ENCODE assay signal across 27 cellular contexts in the genomic region with DNA sequence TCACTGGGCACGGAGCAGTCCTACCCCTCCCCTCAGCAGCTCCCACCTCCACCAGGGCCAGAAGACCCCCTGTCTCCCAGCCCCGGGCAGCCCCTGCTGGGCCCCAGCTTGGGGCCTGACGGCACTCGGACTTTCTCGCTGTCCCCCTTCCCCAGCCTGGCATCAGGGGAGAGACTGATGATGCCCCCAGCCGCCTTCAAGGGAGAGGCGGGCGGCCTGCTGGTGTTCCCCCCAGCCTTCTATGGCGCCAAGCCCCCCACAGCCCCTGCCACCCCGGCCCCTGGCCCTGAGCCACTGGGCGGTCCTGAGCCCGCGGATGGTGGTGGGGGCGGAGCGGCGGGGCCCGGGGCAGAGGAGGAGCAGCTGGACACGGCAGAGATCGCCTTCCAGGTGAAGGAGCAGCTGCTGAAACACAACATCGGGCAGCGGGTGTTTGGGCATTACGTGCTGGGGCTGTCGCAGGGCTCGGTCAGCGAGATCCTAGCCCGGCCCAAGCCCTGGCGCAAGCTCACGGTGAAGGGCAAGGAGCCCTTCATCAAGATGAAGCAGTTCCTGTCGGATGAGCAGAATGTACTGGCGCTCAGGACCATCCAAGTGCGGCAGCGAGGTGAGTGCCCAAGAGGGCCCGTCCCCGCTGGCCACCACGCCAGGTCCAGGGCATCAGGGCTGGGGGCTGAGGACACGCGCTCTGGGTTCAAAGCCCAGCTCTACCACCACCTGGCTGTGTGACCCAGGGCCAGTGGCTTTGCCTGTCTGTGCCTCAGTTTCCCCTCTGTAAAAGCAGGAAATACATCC.
"Had no signal": no experiment of that assay in that cellular context is flagged by ENCODE, and none has a peak within 500 bp of the region (broad histone marks: within the 10 kb centered on the region; RNA-seq: fewer than 3 reads in every experiment).

No MANE protein-coding gene starts in this region.

- H3K27ac ChIP-seq: colonic mucosa, esophagus muscularis mucosa, foreskin keratinocyte, gastroesophageal sphincter, heart left ventricle, hepatocyte, left lung, pancreas, right lobe of liver, testis, tibial artery had no signal

- H3K4me3 ChIP-seq: colonic mucosa, esophagus muscularis mucosa, gastroesophageal sphincter, heart left ventricle, hepatocyte, left lung, pancreas, right lobe of liver, testis, tibial artery had no signal

- H3K4me3 Mint-ChIP-seq: nephron; stimulated activated naive B cell treated with anti-CD40 and anti-IgM and Interleukin-4, amounts not matched to agents 10 μg/mL and 1 μg/mL and 100 μg/mL, for 72 hours; type B pancreatic cell had no signal

- ATAC-seq: foreskin keratinocyte; gastroesophageal sphincter; heart left ventricle; left lung; naive thymus-derived CD4-positive, alpha-beta T cell; pancreas; right lobe of liver; stimulated activated naive B cell treated with anti-CD40 and anti-IgM and Interleukin-4, amounts not matched to agents 10 μg/mL and 1 μg/mL and 100 μg/mL, for 72 hours had no signal

- DNase-seq: colonic mucosa; dermis blood vessel endothelial cell; effector memory CD4-positive, alpha-beta T cell; foreskin keratinocyte; heart left ventricle; kidney; left lung; mammary epithelial cell; mesendoderm; midbrain; naive thymus-derived CD4-positive, alpha-beta T cell; occipital lobe; retina; right lobe of liver; small intestine; stimulated activated CD4-positive, alpha-beta T cell treated with anti-CD3 and anti-CD28 coated beads, Interleukin-15, amount 100 ng/mL, for 24 hours; stimulated activated CD4-positive, alpha-beta T cell treated with anti-CD3 and anti-CD28 coated beads, Interleukin-2, amount 100 ng/mL, for 48 hours; stimulated activated naive B cell treated with anti-CD40 and anti-IgM and Interleukin-4, amounts not matched to agents 10 μg/mL and 1 μg/mL and 100 μg/mL, for 72 hours; substantia nigra; testis; tibial artery had no signal

- H3K9me3 ChIP-seq: colonic mucosa, pancreas, right lobe of liver, testis had no signal

- H3K4me1 ChIP-seq: colonic mucosa, foreskin keratinocyte, gastroesophageal sphincter, pancreas, right lobe of liver, testis, tibial artery had no signal

- H3K27ac Mint-ChIP-seq: nephron; stimulated activated naive B cell treated with anti-CD40 and anti-IgM and Interleukin-4, amounts not matched to agents 10 μg/mL and 1 μg/mL and 100 μg/mL, for 72 hours; type B pancreatic cell had no signal

- H3K79me2 ChIP-seq: hepatocyte had no signal

- H3K4me2 ChIP-seq: hepatocyte had no signal

- H3K27me3 ChIP-seq: colonic mucosa, foreskin keratinocyte, hepatocyte, pancreas, right lobe of liver, testis had no signal

- H3K4me1 Mint-ChIP-seq: nephron had no signal

- H3K36me3 ChIP-seq: colonic mucosa, esophagus muscularis mucosa, gastroesophageal sphincter, heart left ventricle, left lung, pancreas, tibial artery had no signal

- H2AFZ ChIP-seq: hepatocyte had no signal
